10 cellular contexts compared by ENCODE assay signal in the genomic region with DNA sequence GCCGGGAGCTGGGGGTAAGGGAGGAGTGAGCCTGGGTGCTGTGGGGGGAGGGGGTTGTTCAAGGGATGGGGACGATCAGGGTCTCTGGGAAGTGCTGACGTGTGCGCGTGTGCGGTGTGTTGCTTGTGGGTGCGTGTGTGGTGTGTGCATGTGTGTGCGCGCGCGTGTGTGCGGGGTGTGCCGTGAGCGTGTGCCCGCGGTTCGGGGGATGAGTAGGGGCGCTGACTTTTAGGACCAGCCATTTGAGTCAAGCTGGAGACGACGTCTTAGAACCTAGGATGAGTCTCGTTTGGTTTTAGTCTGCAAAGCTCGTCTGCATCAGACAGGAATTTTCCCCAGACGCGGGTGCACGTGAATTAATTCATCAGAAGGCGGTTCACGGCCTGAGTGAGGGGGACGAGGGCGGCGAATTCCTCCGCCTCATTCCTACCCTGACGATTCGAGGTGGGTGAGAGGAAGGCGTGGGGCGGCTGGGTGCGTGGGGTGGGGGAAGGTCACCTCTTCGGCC. TPM values are rescaled to one million over a fixed set of nuclear protein-coding genes. Genes with fewer than 3 reads are reported as not detected.
A peak's percentile ranks its signal among the peaks of the same experiment; 100 is the strongest.
DNase-seq lines count a peak whose midpoint lies in the region; ATAC-seq and TF ChIP-seq lines count a peak whose summit lies in the region.
"Had no signal": no experiment of that assay in that cellular context is flagged by ENCODE, and none has a peak within 500 bp of the region (broad histone marks: within the 10 kb centered on the region; RNA-seq: fewer than 3 reads in every experiment).

No MANE protein-coding gene starts in this region.

- no peaks in the 10 kb centered on the region for H3K36me3 ChIP-seq in heart right ventricle

- H3K27ac Mint-ChIP-seq in WTC11, result no peak overlapping the region

- H3K9me3 ChIP-seq in heart right ventricle (peaks cover 0 to 5% (median 0%) of the 10 kb centered on the region in 11 donors), iPS-18c (ENCODE audit: control insufficient read depth, insufficient read depth, low read length) (peaks cover 2% of the 10 kb centered on the region)

- CTCF ChIA-PET in WTC11 (lab: Charles Lee), result interaction anchor here (1.0 to 2.1 kb wide), 4 partner anchors 26 to 106 kb away, joined by 3 to 8 read pairs (median 5); no protein-coding TSS in a partner anchor

- H3K9me3 Mint-ChIP-seq in WTC11, result no peaks in the 10 kb centered on the region

- POLR2A ChIA-PET in WTC11 (lab: Charles Lee), result interaction anchor here (0.6 kb wide), 1 partner anchor 442 kb away, joined by 3 read pairs; no protein-coding TSS in a partner anchor

- 2 to 3% methylated on average over 36 to 37 of the region's 37 CpGs for WGBS in heart right ventricle, 2 donors

- peaks cover 25% of the 10 kb centered on the region for H3K4me1 Mint-ChIP-seq in WTC11

- DNase-seq in cardiac septum (ENCODE audit: low spot score) (peak; percentile 17), heart right ventricle (no peak), WTC11 (ENCODE audit: low spot score) (peak; percentile 32), NCI-H1048 (lab: John Stamatoyannopoulos, UW) (no peak)

- no peak for TF ChIP-seq CTCF in heart right ventricle (IDR thresholded peaks at IDR 0.05)
- TF ChIP-seq CTCF in WTC11 (IDR thresholded peaks at IDR 0.05), result no peak

- peaks cover 85% of the 10 kb centered on the region for H3K27me3 Mint-ChIP-seq in WTC11 (ENCODE audit: low read depth)

- H3K4me3 ChIP-seq in heart right ventricle, result peak overlapping the region in 2 of 10 donors; percentile 7 to 14
- H3K4me3 ChIP-seq in iPS-18c (ENCODE audit: insufficient read depth, low read depth, low read length), result peak overlapping the region; percentile 52

- ATAC-seq in heart right ventricle (no peak), WTC11 (no peak), HG03039 (IDR thresholded peaks at IDR 0.05; ENCODE audit: unreplicated experiment) (no peak), GM19328 (IDR thresholded peaks at IDR 0.05; ENCODE audit: unreplicated experiment) (no peak)

- peaks cover 0 to 16% (median 3%) of the 10 kb centered on the region in 9 donors for H3K4me1 ChIP-seq in heart right ventricle

- no peaks in the 10 kb centered on the region for H3K36me3 Mint-ChIP-seq in WTC11

- H3K4me3 Mint-ChIP-seq in WTC11, result peak overlapping the region; percentile 88

- intact Hi-C loops in cardiac septum (cut with DNase I) (no loop called here), heart right ventricle (cut with DNase I) (no loop called here)

- no peak overlapping the region for H3K27ac ChIP-seq in heart right ventricle
- peak overlapping the region; percentile 9 for H3K27ac ChIP-seq in temporal lobe (ENCODE audit: low read depth, low read length)

- peaks cover 24 to 92% (median 86%) of the 10 kb centered on the region in 7 donors for H3K27me3 ChIP-seq in heart right ventricle

TF ChIP-seq in WTC11, 78 proteins besides CTCF, POLR2A, EP300 and RAD21:
- no peak for TF ChIP-seq NFYB (CRISPR knock-in tag; conservative IDR thresholded peaks at IDR 0.05; ENCODE audit: low read depth)
- TF ChIP-seq GTF2I (CRISPR knock-in tag; conservative IDR thresholded peaks at IDR 0.05), result no peak
- no peak for TF ChIP-seq RORB (CRISPR knock-in tag; IDR thresholded peaks at IDR 0.05)
- TF ChIP-seq, protein P1, sequence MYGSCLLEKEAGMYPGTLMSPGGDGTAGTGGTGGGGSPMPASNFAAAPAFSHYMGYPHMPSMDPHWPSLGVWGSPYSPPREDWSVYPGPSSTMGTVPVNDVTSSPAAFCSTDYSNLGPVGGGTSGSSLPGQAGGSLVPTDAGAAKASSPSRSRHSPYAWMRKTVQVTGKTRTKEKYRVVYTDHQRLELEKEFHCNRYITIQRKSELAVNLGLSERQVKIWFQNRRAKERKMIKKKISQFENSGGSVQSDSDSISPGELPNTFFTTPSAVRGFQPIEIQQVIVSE (CRISPR knock-in tag; IDR thresholded peaks at IDR 0.05; ENCODE audit: borderline replicate concordance), result no peak
- TF ChIP-seq, protein P2, sequence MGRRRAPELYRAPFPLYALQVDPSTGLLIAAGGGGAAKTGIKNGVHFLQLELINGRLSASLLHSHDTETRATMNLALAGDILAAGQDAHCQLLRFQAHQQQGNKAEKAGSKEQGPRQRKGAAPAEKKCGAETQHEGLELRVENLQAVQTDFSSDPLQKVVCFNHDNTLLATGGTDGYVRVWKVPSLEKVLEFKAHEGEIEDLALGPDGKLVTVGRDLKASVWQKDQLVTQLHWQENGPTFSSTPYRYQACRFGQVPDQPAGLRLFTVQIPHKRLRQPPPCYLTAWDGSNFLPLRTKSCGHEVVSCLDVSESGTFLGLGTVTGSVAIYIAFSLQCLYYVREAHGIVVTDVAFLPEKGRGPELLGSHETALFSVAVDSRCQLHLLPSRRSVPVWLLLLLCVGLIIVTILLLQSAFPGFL (CRISPR knock-in tag; IDR thresholded peaks at IDR 0.05; ENCODE audit: borderline replicate concordance), result no peak
- TF ChIP-seq, protein P3, sequence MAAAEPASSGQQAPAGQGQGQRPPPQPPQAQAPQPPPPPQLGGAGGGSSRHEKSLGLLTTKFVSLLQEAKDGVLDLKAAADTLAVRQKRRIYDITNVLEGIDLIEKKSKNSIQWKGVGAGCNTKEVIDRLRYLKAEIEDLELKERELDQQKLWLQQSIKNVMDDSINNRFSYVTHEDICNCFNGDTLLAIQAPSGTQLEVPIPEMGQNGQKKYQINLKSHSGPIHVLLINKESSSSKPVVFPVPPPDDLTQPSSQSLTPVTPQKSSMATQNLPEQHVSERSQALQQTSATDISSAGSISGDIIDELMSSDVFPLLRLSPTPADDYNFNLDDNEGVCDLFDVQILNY (CRISPR knock-in tag; IDR thresholded peaks at IDR 0.05), result no peak
- TF ChIP-seq EMX1 (CRISPR knock-in tag; IDR thresholded peaks at IDR 0.05), result no peak
- TF ChIP-seq, protein P4, sequence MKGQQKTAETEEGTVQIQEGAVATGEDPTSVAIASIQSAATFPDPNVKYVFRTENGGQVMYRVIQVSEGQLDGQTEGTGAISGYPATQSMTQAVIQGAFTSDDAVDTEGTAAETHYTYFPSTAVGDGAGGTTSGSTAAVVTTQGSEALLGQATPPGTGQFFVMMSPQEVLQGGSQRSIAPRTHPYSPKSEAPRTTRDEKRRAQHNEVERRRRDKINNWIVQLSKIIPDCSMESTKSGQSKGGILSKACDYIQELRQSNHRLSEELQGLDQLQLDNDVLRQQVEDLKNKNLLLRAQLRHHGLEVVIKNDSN (CRISPR knock-in tag; IDR thresholded peaks at IDR 0.05), result no peak
- TF ChIP-seq, protein P5, sequence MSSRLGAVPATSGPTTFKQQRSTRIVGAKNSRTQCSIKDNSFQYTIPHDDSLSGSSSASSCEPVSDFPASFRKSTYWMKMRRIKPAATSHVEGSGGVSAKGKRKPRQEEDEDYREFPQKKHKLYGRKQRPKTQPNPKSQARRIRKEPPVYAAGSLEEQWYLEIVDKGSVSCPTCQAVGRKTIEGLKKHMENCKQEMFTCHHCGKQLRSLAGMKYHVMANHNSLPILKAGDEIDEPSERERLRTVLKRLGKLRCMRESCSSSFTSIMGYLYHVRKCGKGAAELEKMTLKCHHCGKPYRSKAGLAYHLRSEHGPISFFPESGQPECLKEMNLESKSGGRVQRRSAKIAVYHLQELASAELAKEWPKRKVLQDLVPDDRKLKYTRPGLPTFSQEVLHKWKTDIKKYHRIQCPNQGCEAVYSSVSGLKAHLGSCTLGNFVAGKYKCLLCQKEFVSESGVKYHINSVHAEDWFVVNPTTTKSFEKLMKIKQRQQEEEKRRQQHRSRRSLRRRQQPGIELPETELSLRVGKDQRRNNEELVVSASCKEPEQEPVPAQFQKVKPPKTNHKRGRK (CRISPR knock-in tag; IDR thresholded peaks at IDR 0.05; ENCODE audit: borderline replicate concordance), result no peak

RNA-seq across cellular contexts. Expression of a gene that starts 0.9 kb away (rescaled TPM):
- not detected for total RNA-seq in cardiac septum
- total RNA-seq in heart right ventricle, result not detected
- not detected for polyA plus RNA-seq in heart right ventricle
- total RNA-seq in WTC11 (2021), result 0.14 to 0.31 TPM (median 0.16 TPM) in 3 replicates
- 11.6 TPM for total RNA-seq in temporal lobe
- total RNA-seq: dermis microvascular lymphatic vessel endothelial cell, mesenteric fat pad had no signal

RNA-seq across cellular contexts. Expression of a gene that starts 48.3 kb away (rescaled TPM):
- total RNA-seq in cardiac septum, result 4.8 TPM
- total RNA-seq in heart right ventricle, result 1 to 10 TPM; 1.8 to 6.2 (median 4.4) TPM
- polyA plus RNA-seq in heart right ventricle, result 1 to 10 TPM in 1 of 2 donors, under 1 TPM in 1; 0.73 to 2.0 TPM
- total RNA-seq in WTC11 (2021), result 7.1 to 13.1 TPM (median 13.0 TPM) in 3 replicates
- 4.7 TPM for total RNA-seq in temporal lobe

Comparison
In these comparisons a context has a peak if more than half of its experiments do, and no peak if none do; other contexts are left out.
1. DNase-seq: peak in cardiac septum (single experiment) and WTC11 (single experiment); none in heart right ventricle (0 of 2) and NCI-H1048 (single experiment).